18 cellular contexts compared by ENCODE assay signal in the genomic region with DNA sequence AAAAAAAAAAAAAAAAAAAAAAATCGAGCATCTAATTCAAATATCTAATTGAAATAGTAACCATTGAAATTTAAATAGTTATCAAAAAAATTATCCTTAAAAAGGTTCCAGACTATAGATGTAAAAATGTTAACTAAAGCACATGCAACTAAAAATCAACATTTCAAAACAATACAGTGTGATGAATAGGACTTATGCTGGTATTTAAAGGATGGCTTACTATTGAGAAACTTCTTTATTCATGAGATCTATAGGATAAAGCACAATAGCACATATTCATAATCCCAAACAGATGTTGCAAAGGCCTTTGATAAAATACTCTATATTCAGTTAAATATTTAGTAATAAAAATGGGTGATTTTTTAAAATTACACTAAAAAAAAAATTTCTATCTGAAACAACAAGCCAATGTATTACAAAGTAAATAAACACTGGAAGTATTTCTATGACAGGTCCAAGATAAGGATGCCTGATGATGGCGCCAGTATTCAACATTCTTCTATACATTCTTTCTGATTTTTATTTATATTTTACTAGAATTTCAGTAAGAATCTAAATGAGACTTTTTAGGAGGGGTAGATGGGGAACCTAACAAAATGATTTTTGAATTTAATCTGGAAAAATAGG. TPM values are rescaled to one million over a fixed set of nuclear protein-coding genes. Genes with fewer than 3 reads are reported as not detected.
DNase-seq lines count a peak whose midpoint lies in the region; TF ChIP-seq lines count a peak whose summit lies in the region.
"Had no signal": no experiment of that assay in that cellular context is flagged by ENCODE, and none has a peak within 500 bp of the region (broad histone marks: within the 10 kb centered on the region; RNA-seq: fewer than 3 reads in every experiment).

No MANE protein-coding gene starts in this region.

- DNase-seq in ELR (ENCODE audit: low read depth), result peak; percentile 41
- peak; percentile 20 for DNase-seq in dermis blood vessel endothelial cell
- no peak for DNase-seq in neural progenitor cell (ENCODE audit: low spot score)
- no peak for DNase-seq in GM20000 (ENCODE audit: low spot score)
- DNase-seq in OCI-M1 (lab: John Stamatoyannopoulos, UW), result no peak
- no peak for DNase-seq in GM23248
- DNase-seq: AML-193; DMS79; NCI-H1105 treated with DMSO at 0.1 percent for 48 hours; NCI-H1694; NCI-H2081 treated with DMSO at 0.1 percent for 48 hours; NCI-H748 treated with DMSO at 0.1 percent for 48 hours; NK-92 treated with Interleukin-12 subunit alpha and Interleukin-12 subunit beta, amount 100 ng/mL, for 24 hours; SHP77 treated with DMSO at 0.1 percent for 48 hours; T-helper 1 cell had no signal

- no peaks in the 10 kb centered on the region for H3K9me2 ChIP-seq in GM23248 (ENCODE audit: insufficient read depth)

- peaks cover 2% of the 10 kb centered on the region for H3K9me3 Mint-ChIP-seq in neural progenitor cell
- H3K9me3 Mint-ChIP-seq: CD14-positive monocyte had no signal

- H3K36me3 ChIP-seq in OCI-LY3 (replicated peaks; ENCODE audit: low read depth, low read length) (no peaks in the 10 kb centered on the region), neural progenitor cell (no peaks in the 10 kb centered on the region), GM23248 (ENCODE audit: low read depth) (no peaks in the 10 kb centered on the region)

- in situ Hi-C loops in GM23248 (cut with MboI), result no loop called here

- H3K4me1 ChIP-seq in OCI-LY3 (ENCODE audit: low read length), result no peaks in the 10 kb centered on the region
- H3K4me1 ChIP-seq in neural progenitor cell, result no peaks in the 10 kb centered on the region
- no peaks in the 10 kb centered on the region for H3K4me1 ChIP-seq in GM23248 (ENCODE audit: insufficient read depth)

- H3F3A ChIP-seq in neural progenitor cell (ENCODE audit: low read depth) (no peaks in the 10 kb centered on the region), GM23248 (ENCODE audit: insufficient read depth) (no peaks in the 10 kb centered on the region)

- H3K9me3 ChIP-seq in OCI-LY3 (ENCODE audit: insufficient read depth, low read length), result no peaks in the 10 kb centered on the region
- H3K9me3 ChIP-seq in neural progenitor cell (ENCODE audit: low read depth), result no peaks in the 10 kb centered on the region
- H3K9me3 ChIP-seq in GM23248 (ENCODE audit: low read depth), result no peaks in the 10 kb centered on the region

- H3K27me3 ChIP-seq in OCI-LY3 (ENCODE audit: low read depth, low read length) (no peaks in the 10 kb centered on the region), neural progenitor cell (no peaks in the 10 kb centered on the region), GM23248 (replicated peaks; ENCODE audit: insufficient read depth) (no peaks in the 10 kb centered on the region)

- no peak overlapping the region for H3K9ac ChIP-seq in OCI-LY3 (ENCODE audit: low read length)
- no peak overlapping the region for H3K9ac ChIP-seq in neural progenitor cell
- no peak overlapping the region for H3K9ac ChIP-seq in GM23248

- peaks cover 20% of the 10 kb centered on the region for H3K36me3 Mint-ChIP-seq in neural progenitor cell
- H3K36me3 Mint-ChIP-seq: CD14-positive monocyte had no signal

- 82 to 85% methylated on average over 2 of the region's 2 CpGs for WGBS in GM23248 (ENCODE audit: low coverage in 1 of 2, low lambda C conversion rate in 2 of 2, missing lambda C conversion rate in 2 of 2), 2 experiments

- H3K27ac ChIP-seq in OCI-LY3 (ENCODE audit: low read length) (no peak overlapping the region), neural progenitor cell (peak overlapping the region; percentile 15), GM23248 (no peak overlapping the region)

- H3K4me2 ChIP-seq in OCI-LY3 (ENCODE audit: low read length) (no peak overlapping the region), neural progenitor cell (no peak overlapping the region), GM23248 (ENCODE audit: unreplicated experiment) (no peak overlapping the region)

- no peak overlapping the region for H3K4me3 Mint-ChIP-seq in neural progenitor cell
- H3K4me3 Mint-ChIP-seq: CD14-positive monocyte had no signal

- 0 out of 2 replicates have a peak, but pooled peaks cover 1% of the 10 kb centered on the region for H3K79me2 ChIP-seq in OCI-LY3 (ENCODE audit: low read length)
- no peaks in the 10 kb centered on the region for H3K79me2 ChIP-seq in neural progenitor cell (ENCODE audit: low read depth)
- H3K79me2 ChIP-seq in GM23248 (ENCODE audit: insufficient read depth), result 0 out of 2 replicates have a peak, but pooled peaks cover 17% of the 10 kb centered on the region

- H3K4me1 Mint-ChIP-seq in neural progenitor cell, result peaks cover 2% of the 10 kb centered on the region
- H3K4me1 Mint-ChIP-seq: CD14-positive monocyte had no signal

- H4K20me1 ChIP-seq in OCI-LY3 (ENCODE audit: insufficient read depth, low read length) (no peaks in the 10 kb centered on the region; the same call in 1 of the 2 replicates), neural progenitor cell (ENCODE audit: low read depth) (no peaks in the 10 kb centered on the region), GM23248 (ENCODE audit: insufficient read depth) (no peaks in the 10 kb centered on the region)

- H3K4me3 ChIP-seq in OCI-LY3 (ENCODE audit: low read length) (no peak overlapping the region), neural progenitor cell (no peak overlapping the region), GM23248 (no peak overlapping the region)

- peak; percentile 33; the same call in 1 of the 2 replicates for TF ChIP-seq CTCF in OCI-LY3 (IDR thresholded peaks at IDR 0.05; ENCODE audit: low read depth, low read length)
- TF ChIP-seq CTCF in neural progenitor cell (IDR thresholded peaks at IDR 0.05), result no peak
- no peak for TF ChIP-seq CTCF in GM20000 (IDR thresholded peaks at IDR 0.05; ENCODE audit: extremely low read depth, missing control alignments)

- no peak overlapping the region for H2AFZ ChIP-seq in OCI-LY3 (ENCODE audit: low read depth, low read length)
- no peak overlapping the region for H2AFZ ChIP-seq in neural progenitor cell (replicated peaks)
- no peak overlapping the region for H2AFZ ChIP-seq in GM23248

- no peaks in the 10 kb centered on the region for H3K27me3 Mint-ChIP-seq in neural progenitor cell (ENCODE audit: insufficient read depth, low read depth)

- H3K27ac Mint-ChIP-seq in neural progenitor cell, result no peak overlapping the region
- H3K27ac Mint-ChIP-seq: CD14-positive monocyte had no signal

RNA-seq across cellular contexts. Expression of a gene that starts 26.3 kb away (rescaled TPM):
- total RNA-seq in dermis blood vessel endothelial cell, result 2.0 and 2.4 TPM in 2 replicates
- total RNA-seq in neural progenitor cell (ENCODE audit: low replicate concordance), result 7.9 and 11.7 TPM in 2 replicates
- total RNA-seq in GM23248 (2014; rRNA removed; shearing (Covaris generic)), result 1.9 and 2.9 TPM in 2 replicates
- 0.74 and 1.3 TPM in 2 replicates for polyA plus RNA-seq in GM23248 (2016; fragmentation: Nextera tagmentation; extraction: Ambion mirVana)
- total RNA-seq: OCI-LY7 had no signal
- polyA plus RNA-seq: CD14-positive monocyte had no signal

Comparison
In these comparisons a context has a peak if more than half of its experiments do, and no peak if none do; other contexts are left out.
1. DNase-seq: peak in ELR (single experiment) and dermis blood vessel endothelial cell (single experiment); none in neural progenitor cell (single experiment), GM20000 (single experiment), OCI-M1 (single experiment) and GM23248 (single experiment).